16 cellular contexts compared by ENCODE assay signal in the genomic region with DNA sequence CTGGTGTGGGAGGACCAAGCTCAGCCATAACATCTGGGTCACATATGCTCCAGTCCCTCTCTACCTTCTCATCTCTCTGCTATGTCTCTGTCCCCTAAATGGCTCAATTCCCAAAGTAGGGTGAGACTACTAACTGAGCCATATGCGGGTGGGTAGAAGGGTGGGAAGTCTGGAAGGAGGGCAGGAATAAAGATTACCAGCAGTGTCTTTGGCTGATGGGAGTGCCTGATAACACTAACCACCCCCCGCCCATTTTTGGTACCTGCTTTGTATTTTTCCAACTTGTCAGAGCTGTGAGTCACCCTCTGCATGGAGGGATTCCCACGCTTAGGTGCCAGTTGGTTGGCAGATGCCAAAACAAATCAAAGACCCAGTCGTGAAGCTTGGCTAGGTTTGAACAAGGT.
DNase-seq lines count a peak whose midpoint lies in the region; ATAC-seq and TF ChIP-seq lines count a peak whose summit lies in the region.
"Had no signal": no experiment of that assay in that cellular context is flagged by ENCODE, and none has a peak within 500 bp of the region (broad histone marks: within the 10 kb centered on the region; RNA-seq: fewer than 3 reads in every experiment).

No MANE protein-coding gene starts in this region.

- H3K4me3 ChIP-seq in HFF-Myc (replicated peaks; ENCODE audit: low read depth, low read length) = no peak overlapping the region
- H3K4me3 ChIP-seq: coronary artery, smooth muscle cell had no signal

- H3K27ac Mint-ChIP-seq in effector memory CD8-positive, alpha-beta T cell = no peak overlapping the region
- H3K27ac Mint-ChIP-seq: HFFc6 had no signal

- peaks cover 4 to 6% of the 10 kb centered on the region in 2 donors for H3K4me1 Mint-ChIP-seq in effector memory CD8-positive, alpha-beta T cell (ENCODE audit: low read depth in 2 of 2)

- no peak for TF ChIP-seq CTCF in HFF-Myc (IDR thresholded peaks at IDR 0.05; ENCODE audit: low read depth, low read length, missing control alignments)

- ATAC-seq in SK-N-SH treated with all-trans-retinoic acid at 6 μM for 48 hours = peak; percentile 39
- ATAC-seq in effector memory CD8-positive, alpha-beta T cell (replicated peaks) = no peak
- ATAC-seq in HG03432 (IDR thresholded peaks at IDR 0.05; ENCODE audit: unreplicated experiment) = no peak

- no peaks in the 10 kb centered on the region for H3K9me3 Mint-ChIP-seq in effector memory CD8-positive, alpha-beta T cell
- H3K9me3 Mint-ChIP-seq: HFFc6 had no signal

- H3K36me3 Mint-ChIP-seq in effector memory CD8-positive, alpha-beta T cell (ENCODE audit: insufficient read depth) = no peaks in the 10 kb centered on the region

- H3K27me3 Mint-ChIP-seq in effector memory CD8-positive, alpha-beta T cell = peaks cover 0 to 12% of the 10 kb centered on the region in 2 donors

- no peak overlapping the region for H3K4me3 Mint-ChIP-seq in effector memory CD8-positive, alpha-beta T cell
- H3K4me3 Mint-ChIP-seq: HFFc6 had no signal

- DNase-seq in HFF-Myc (ENCODE audit: extremely low read depth, low read depth) = peak; percentile 93
- peak; percentile 71 for DNase-seq in islet precursor cell
- no peak for DNase-seq in NK-92 treated with Interleukin-12 subunit alpha and Interleukin-12 subunit beta, amount 100 ng/mL, for 24 hours (lab: John Stamatoyannopoulos, UW)
- no peak for DNase-seq in NCI-H2196 treated with DMSO at 0.1 percent for 48 hours (lab: John Stamatoyannopoulos, UW; ENCODE audit: unreplicated experiment)
- DNase-seq in effector memory CD8-positive, alpha-beta T cell = no peak
- DNase-seq: activated CD4-positive, alpha-beta T cell treated with anti-CD3 and anti-CD28 coated beads, Interleukin-2, amount 50 U/mL, for 4 hours; activated naive CD4-positive, alpha-beta T cell treated with Interleukin-2 at 50 U/mL for 16 hours; activated T-cell treated with anti-CD3 and anti-CD28 coated beads for 4 hours; C1 segment of cervical spinal cord; HFFc6; NCI-H2081; RPMI8226 had no signal

TF ChIP-seq in SK-N-SH treated with all-trans-retinoic acid at 6 μM for 48 hours, 23 proteins besides CTCF, POLR2A, EP300 and RAD21:
- no peak for TF ChIP-seq CSDC2 (CRISPR knock-in tag; IDR thresholded peaks at IDR 0.05)
- no peak for TF ChIP-seq ISL1 (CRISPR knock-in tag; IDR thresholded peaks at IDR 0.05)

Comparison
In these comparisons a context has a peak if more than half of its experiments do, and no peak if none do; other contexts are left out.
1. DNase-seq: peak in HFF-Myc (single experiment) and islet precursor cell (single experiment); none in NK-92 treated with Interleukin-12 subunit alpha and Interleukin-12 subunit beta, amount 100 ng/mL, for 24 hours (single experiment), NCI-H2196 treated with DMSO at 0.1 percent for 48 hours (single experiment) and effector memory CD8-positive, alpha-beta T cell (0 of 3).